Comparison of ENCODE assay signal across 15 cellular contexts in genomic region chr1:111422546-111423391, GRCh38. TPM values are rescaled to one million over a fixed set of nuclear protein-coding genes. Genes with fewer than 3 reads are reported as not detected.
DNase-seq lines count a peak whose midpoint lies in the region; ATAC-seq and TF ChIP-seq lines count a peak whose summit lies in the region.
"Had no signal": no experiment of that assay in that cellular context is flagged by ENCODE, and none has a peak within 500 bp of the region (broad histone marks: within the 10 kb centered on the region; RNA-seq: fewer than 3 reads in every experiment).

No MANE protein-coding gene starts in this region.

- no peak overlapping the region for H3K4me3 Mint-ChIP-seq in activated T-helper 17 cell treated with anti-CD3 and anti-CD28 coated beads, Interleukin-2, amount 50 U/mL, for 72 hours
- H3K4me3 Mint-ChIP-seq in stimulated activated naive CD8-positive, alpha-beta T cell treated with anti-CD3 and anti-CD28 coated beads, Interleukin-15, amount 100 ng/mL, for 72 hours: no peak overlapping the region
- H3K4me3 Mint-ChIP-seq: CD4-positive, alpha-beta T cell had no signal

- no peaks in the 10 kb centered on the region for H3K9me3 Mint-ChIP-seq in activated T-helper 17 cell treated with anti-CD3 and anti-CD28 coated beads, Interleukin-2, amount 50 U/mL, for 72 hours
- H3K9me3 Mint-ChIP-seq in stimulated activated naive CD8-positive, alpha-beta T cell treated with anti-CD3 and anti-CD28 coated beads, Interleukin-15, amount 100 ng/mL, for 72 hours: no peaks in the 10 kb centered on the region
- H3K9me3 Mint-ChIP-seq: CD4-positive, alpha-beta T cell had no signal

- 89 to 90% methylated on average over 13 of the region's 13 CpGs for WGBS in thyroid gland, 2 donors

- H3K27me3 ChIP-seq in lower lobe of right lung (ENCODE audit: low read depth) (no peaks in the 10 kb centered on the region), thyroid gland (no peaks in the 10 kb centered on the region)
- H3K27me3 ChIP-seq: cardiac muscle cell had no signal

- H3K36me3 ChIP-seq in lower lobe of right lung (no peaks in the 10 kb centered on the region), thyroid gland (no peaks in the 10 kb centered on the region)

- H3K27me3 Mint-ChIP-seq in activated T-helper 17 cell treated with anti-CD3 and anti-CD28 coated beads, Interleukin-2, amount 50 U/mL, for 72 hours: no peaks in the 10 kb centered on the region
- no peaks in the 10 kb centered on the region for H3K27me3 Mint-ChIP-seq in stimulated activated naive CD8-positive, alpha-beta T cell treated with anti-CD3 and anti-CD28 coated beads, Interleukin-15, amount 100 ng/mL, for 72 hours
- H3K27me3 Mint-ChIP-seq: CD4-positive, alpha-beta T cell had no signal

- no peaks in the 10 kb centered on the region for H3K9me3 ChIP-seq in lower lobe of right lung
- H3K9me3 ChIP-seq in thyroid gland: no peaks in the 10 kb centered on the region

- H3K4me1 ChIP-seq in lower lobe of right lung: no peaks in the 10 kb centered on the region
- H3K4me1 ChIP-seq in thyroid gland: peaks cover 14 to 21% of the 10 kb centered on the region in 2 donors

- no peak overlapping the region for H3K4me3 ChIP-seq in lower lobe of right lung
- H3K4me3 ChIP-seq in thyroid gland (replicated peaks in 1 of 3): no peak overlapping the region
- H3K4me3 ChIP-seq: cardiac muscle cell had no signal

- peak; percentile 84 for DNase-seq in COLO668 (lab: John Stamatoyannopoulos, UW; ENCODE audit: unreplicated experiment)
- DNase-seq in M059J (ENCODE audit: low read depth): peak; percentile 83
- DNase-seq in lower lobe of right lung: peak; percentile 62
- no peak for DNase-seq in amygdala (lab: John Stamatoyannopoulos, UW)
- no peak for DNase-seq in thyroid gland
- DNase-seq in stimulated activated naive CD8-positive, alpha-beta T cell treated with anti-CD3 and anti-CD28 coated beads, Interleukin-15, amount 100 ng/mL, for 72 hours: no peak
- DNase-seq: activated CD4-positive, alpha-beta T cell treated with anti-CD3 and anti-CD28 coated beads for 1 hour; CD4-positive, alpha-beta T cell; NCI-H1694 treated with DMSO at 0.1 percent for 48 hours; nucleus accumbens; stimulated activated CD4-positive, alpha-beta T cell treated with anti-CD3 and anti-CD28 coated beads, Interleukin-4, amount 100 ng/mL, for 4 hours had no signal

- H3K27ac ChIP-seq in lower lobe of right lung: no peak overlapping the region
- no peak overlapping the region for H3K27ac ChIP-seq in thyroid gland
- H3K27ac ChIP-seq: cardiac muscle cell had no signal

- intact Hi-C loops in lower lobe of right lung (cut with DNase I): no loop called here
- intact Hi-C loops in thyroid gland (cut with DNase I): no loop called here

- TF ChIP-seq CTCF in lower lobe of right lung (IDR thresholded peaks at IDR 0.05) (no peak), thyroid gland (IDR thresholded peaks at IDR 0.05) (no peak)

- H3K4me1 Mint-ChIP-seq in activated T-helper 17 cell treated with anti-CD3 and anti-CD28 coated beads, Interleukin-2, amount 50 U/mL, for 72 hours: no peaks in the 10 kb centered on the region
- H3K4me1 Mint-ChIP-seq in stimulated activated naive CD8-positive, alpha-beta T cell treated with anti-CD3 and anti-CD28 coated beads, Interleukin-15, amount 100 ng/mL, for 72 hours: no peaks in the 10 kb centered on the region

- no peak for TF ChIP-seq POLR2A in thyroid gland (IDR thresholded peaks at IDR 0.05)

- ATAC-seq in activated T-helper 17 cell treated with anti-CD3 and anti-CD28 coated beads, Interleukin-2, amount 50 U/mL, for 72 hours (replicated peaks): no peak
- ATAC-seq in lower lobe of right lung (peak; percentile 76 to 83), GM18520 (IDR thresholded peaks at IDR 0.05; ENCODE audit: unreplicated experiment) (no peak)
- no peak for ATAC-seq in stimulated activated naive CD8-positive, alpha-beta T cell treated with anti-CD3 and anti-CD28 coated beads, Interleukin-15, amount 100 ng/mL, for 72 hours
- ATAC-seq: Right ventricle myocardium inferior had no signal

- peak overlapping the region; percentile 14 for H3K27ac Mint-ChIP-seq in activated T-helper 17 cell treated with anti-CD3 and anti-CD28 coated beads, Interleukin-2, amount 50 U/mL, for 72 hours
- peak overlapping the region in 1 of 2 donors; percentile 4 for H3K27ac Mint-ChIP-seq in stimulated activated naive CD8-positive, alpha-beta T cell treated with anti-CD3 and anti-CD28 coated beads, Interleukin-15, amount 100 ng/mL, for 72 hours
- H3K27ac Mint-ChIP-seq: CD4-positive, alpha-beta T cell had no signal

- peaks cover 7% of the 10 kb centered on the region for H3K36me3 Mint-ChIP-seq in activated T-helper 17 cell treated with anti-CD3 and anti-CD28 coated beads, Interleukin-2, amount 50 U/mL, for 72 hours (ENCODE audit: low read depth)

RNA-seq across cellular contexts. Expression of gene OVGP1, which starts 4.8 kb away (rescaled TPM):
- 0.15 and 0.37 TPM in 2 replicates for total RNA-seq in M059J (2014; rRNA removed; shearing (Covaris generic))
- 1 to 10 TPM; 1.9 to 2.1 TPM for total RNA-seq in activated T-helper 17 cell treated with anti-CD3 and anti-CD28 coated beads, Interleukin-2, amount 50 U/mL, for 72 hours
- 1.1 TPM for total RNA-seq in lower lobe of right lung
- 1 to 10 TPM; 1.1 to 2.1 (median 1.7) TPM for total RNA-seq in thyroid gland

RNA-seq across cellular contexts. Expression of gene WDR77, which starts 26.3 kb away (rescaled TPM):
- total RNA-seq in M059J (2014; rRNA removed; shearing (Covaris generic)): 52.9 and 84.5 TPM in 2 replicates
- 10 to 100 TPM; 27.5 to 65.2 TPM for total RNA-seq in activated T-helper 17 cell treated with anti-CD3 and anti-CD28 coated beads, Interleukin-2, amount 50 U/mL, for 72 hours
- total RNA-seq in lower lobe of right lung (15.1 TPM), thyroid gland (10 to 100 TPM; 19.5 to 36.1 (median 26.3) TPM)

RNA-seq across cellular contexts. Expression of gene ATP5PB, which starts 26.5 kb away (rescaled TPM):
- total RNA-seq in M059J (2014; rRNA removed; shearing (Covaris generic)): 486 and 582 TPM in 2 replicates
- 100 to 1,000 TPM; 235 to 383 TPM for total RNA-seq in activated T-helper 17 cell treated with anti-CD3 and anti-CD28 coated beads, Interleukin-2, amount 50 U/mL, for 72 hours
- total RNA-seq in lower lobe of right lung: 157 TPM
- total RNA-seq in thyroid gland: 100 to 1,000 TPM; 128 to 252 (median 193) TPM

RNA-seq across cellular contexts. Expression of gene C1orf162, which starts 51.0 kb away (rescaled TPM):
- 0.05 TPM in 1 of 2 replicates, not detected in the other for total RNA-seq in M059J (2014; rRNA removed; shearing (Covaris generic))
- 1 to 10 TPM; 4.4 to 4.9 TPM for total RNA-seq in activated T-helper 17 cell treated with anti-CD3 and anti-CD28 coated beads, Interleukin-2, amount 50 U/mL, for 72 hours
- 135 TPM for total RNA-seq in lower lobe of right lung
- total RNA-seq in thyroid gland: 10 to 100 TPM in 1 of 4 donors, 1 to 10 TPM in 3; 2.5 to 23.6 (median 6.5) TPM

Comparison
In these comparisons a context has a peak if more than half of its experiments do, and no peak if none do; other contexts are left out.
1. DNase-seq: peak in COLO668 (single experiment), M059J (single experiment) and lower lobe of right lung (single experiment); none in amygdala (0 of 56), thyroid gland (0 of 2) and stimulated activated naive CD8-positive, alpha-beta T cell treated with anti-CD3 and anti-CD28 coated beads, Interleukin-15, amount 100 ng/mL, for 72 hours (0 of 2).
2. ATAC-seq: peak in lower lobe of right lung (2 of 2); none in activated T-helper 17 cell treated with anti-CD3 and anti-CD28 coated beads, Interleukin-2, amount 50 U/mL, for 72 hours (single experiment), GM18520 (single experiment) and stimulated activated naive CD8-positive, alpha-beta T cell treated with anti-CD3 and anti-CD28 coated beads, Interleukin-15, amount 100 ng/mL, for 72 hours (single experiment).